In genomic region chr21:28971171-28971570, GRCh38 we compare ENCODE assay signal across 20 cellular contexts. TPM values are rescaled to one million over a fixed set of nuclear protein-coding genes. Genes with fewer than 3 reads are reported as not detected.
A peak's percentile ranks its signal among the peaks of the same experiment; 100 is the strongest.
DNase-seq lines count a peak whose midpoint lies in the region; ATAC-seq and TF ChIP-seq lines count a peak whose summit lies in the region.
"Had no signal": no experiment of that assay in that cellular context is flagged by ENCODE, and none has a peak within 500 bp of the region (broad histone marks: within the 10 kb centered on the region; RNA-seq: fewer than 3 reads in every experiment).

No MANE protein-coding gene starts in this region.

- intact Hi-C loops in Right ventricle myocardium superior (cut with DNase I) (no loop called here), heart left ventricle (cut with DNase I) (no loop called here)

- WGBS in heart left ventricle, 4 donors, result 80 to 90% (median 86%) methylated on average over 2 of the region's 2 CpGs

- no peak for DNase-seq in Right ventricle myocardium superior
- no peak for DNase-seq in heart left ventricle
- peak; percentile 51 for DNase-seq in adipocyte (ENCODE audit: low read depth)
- peak; percentile 11 for DNase-seq in inferior parietal cortex (ENCODE audit: extremely low spot score)
- no peak for DNase-seq in stimulated activated naive CD4-positive, alpha-beta T cell treated with Interleukin-2 at 50 U/mL for 16 hours (lab: John Stamatoyannopoulos, UW)
- no peak for DNase-seq in C1 segment of cervical spinal cord (lab: John Stamatoyannopoulos, UW)
- no peak for DNase-seq in NCI-H226
- DNase-seq in NCI-H1694 treated with DMSO at 0.1 percent for 48 hours (lab: John Stamatoyannopoulos, UW), result no peak
- DNase-seq: activated CD4-positive, alpha-beta T cell treated with anti-CD3 and anti-CD28 coated beads, Interleukin-2, amount 10 ng/mL, durations not matched to agents 7 days and 5 days; activated gamma-delta T cell; amniotic stem cell; kidney glomerular epithelial cell; mesenchymal stem cell; natural killer cell; NCI-H2029; stimulated activated CD4-positive, alpha-beta T cell treated with anti-CD3 and anti-CD28 coated beads, Interleukin-1b, Interleukin-23, amount 100 ng/mL, for 48 hours; stimulated activated naive CD8-positive, alpha-beta T cell treated with anti-CD3 and anti-CD28 coated beads, Interleukin-15, Interleukin-2, amounts not matched to agents 100 U/mL and 50 U/mL, for 24 hours; SW 1271; transverse colon had no signal

- TF ChIP-seq CTCF in heart left ventricle (IDR thresholded peaks at IDR 0.05), result no peak

- ATAC-seq in Right ventricle myocardium superior (ENCODE audit: poor library complexity) (peak; percentile 64), heart left ventricle (no peak)
- ATAC-seq: natural killer cell; stimulated activated naive CD8-positive, alpha-beta T cell treated with anti-CD3 and anti-CD28 coated beads, Interleukin-15, Interleukin-2, amounts not matched to agents 100 U/mL and 50 U/mL, for 24 hours had no signal

- H3K27ac ChIP-seq in heart left ventricle, result no peak overlapping the region
- H3K27ac ChIP-seq: RWPE1, transverse colon had no signal

- H3K27me3 ChIP-seq in heart left ventricle (no peaks in the 10 kb centered on the region), adipocyte (replicated peaks; ENCODE audit: control insufficient read depth, insufficient read depth, low read length) (no peaks in the 10 kb centered on the region)
- H3K27me3 ChIP-seq: transverse colon had no signal

- no peak overlapping the region for H3K4me3 ChIP-seq in heart left ventricle
- H3K4me3 ChIP-seq in adipocyte (ENCODE audit: low read length), result no peak overlapping the region
- H3K4me3 ChIP-seq: transverse colon had no signal

- TF ChIP-seq POLR2A in heart left ventricle (IDR thresholded peaks at IDR 0.05), result no peak

- H3K36me3 ChIP-seq in heart left ventricle, result peaks cover 0 to 90% (median 75%) of the 10 kb centered on the region in 9 donors
- peaks cover 57% of the 10 kb centered on the region for H3K36me3 ChIP-seq in adipocyte (ENCODE audit: control insufficient read depth, insufficient read depth, low read length, severe bottlenecking)

- no peak overlapping the region for H3K9ac ChIP-seq in adipocyte (ENCODE audit: low read length)

- H3K4me1 ChIP-seq in heart left ventricle, result peaks cover 0 to 19% (median 2%) of the 10 kb centered on the region in 12 donors
- H3K4me1 ChIP-seq in adipocyte (ENCODE audit: control insufficient read depth, insufficient read depth, low read length), result peaks cover 13% of the 10 kb centered on the region
- H3K4me1 ChIP-seq: transverse colon had no signal

- H3K9me3 ChIP-seq in heart left ventricle (no peaks in the 10 kb centered on the region), adipocyte (ENCODE audit: control insufficient read depth, low read length) (no peaks in the 10 kb centered on the region)
- H3K9me3 ChIP-seq: transverse colon had no signal

RNA-seq across cellular contexts. Expression of gene LTN1, which starts 21.5 kb away (rescaled TPM):
- total RNA-seq in Right ventricle myocardium superior, result 16.1 TPM
- 10 to 100 TPM; 11.1 to 20.3 (median 18.6) TPM for total RNA-seq in heart left ventricle
- polyA plus RNA-seq in heart left ventricle, result 1 to 10 TPM; 3.4 to 8.0 TPM

RNA-seq across cellular contexts. Expression of gene RWDD2B, which starts 48.0 kb away (rescaled TPM):
- total RNA-seq in Right ventricle myocardium superior (13.6 TPM), heart left ventricle (10 to 100 TPM; 10.6 to 22.4 (median 16.6) TPM)
- polyA plus RNA-seq in heart left ventricle, result 10 to 100 TPM; 10.0 to 16.6 TPM

RNA-seq across cellular contexts. Expression of gene USP16, which starts 53.3 kb away (rescaled TPM):
- total RNA-seq in Right ventricle myocardium superior, result 29.1 TPM
- 10 to 100 TPM; 19.1 to 38.1 (median 32.4) TPM for total RNA-seq in heart left ventricle
- 10 to 100 TPM; 16.4 to 42.6 TPM for polyA plus RNA-seq in heart left ventricle

Comparison
In these comparisons a context has a peak if more than half of its experiments do, and no peak if none do; other contexts are left out.
1. DNase-seq: peak in adipocyte (single experiment) and inferior parietal cortex (single experiment); none in Right ventricle myocardium superior (single experiment), heart left ventricle (0 of 5), stimulated activated naive CD4-positive, alpha-beta T cell treated with Interleukin-2 at 50 U/mL for 16 hours (single experiment), C1 segment of cervical spinal cord (0 of 14), NCI-H226 (single experiment) and NCI-H1694 treated with DMSO at 0.1 percent for 48 hours (single experiment).